14 cellular contexts compared by ENCODE assay signal in genomic region chr15:85354432-85354831, GRCh38. TPM values are rescaled to one million over a fixed set of nuclear protein-coding genes. Genes with fewer than 3 reads are reported as not detected.
DNase-seq lines count a peak whose midpoint lies in the region; FAIRE-seq and TF ChIP-seq lines count a peak whose summit lies in the region.
"Had no signal": no experiment of that assay in that cellular context is flagged by ENCODE, and none has a peak within 500 bp of the region (broad histone marks: within the 10 kb centered on the region; RNA-seq: fewer than 3 reads in every experiment).

No MANE protein-coding gene starts in this region.

- H3K27ac ChIP-seq in A673 (ENCODE audit: low read depth, low read length, poor library complexity, severe bottlenecking) (peak overlapping the region; percentile 48), keratinocyte (ENCODE audit: control insufficient read depth, insufficient read depth, low read length) (no peak overlapping the region)
- H3K27ac ChIP-seq: body of pancreas had no signal

- H3K9me1 ChIP-seq in keratinocyte (ENCODE audit: control insufficient read depth, extremely low read depth, insufficient read depth, low read length): no peaks in the 10 kb centered on the region

- no peaks in the 10 kb centered on the region for H3K27me3 ChIP-seq in A673 (replicated peaks; ENCODE audit: insufficient read depth, low read depth, low read length, poor library complexity)
- H3K27me3 ChIP-seq in keratinocyte (ENCODE audit: control insufficient read depth, extremely low read depth, insufficient read depth, low read length): no peaks in the 10 kb centered on the region
- H3K27me3 ChIP-seq: BE2C, body of pancreas had no signal

- no peak overlapping the region for H3K9ac ChIP-seq in keratinocyte (ENCODE audit: control insufficient read depth, extremely low read depth, insufficient read depth, low read length)

- H4K20me1 ChIP-seq in keratinocyte (ENCODE audit: control insufficient read depth, extremely low read depth, insufficient read depth, low read length): no peaks in the 10 kb centered on the region

- no peak for TF ChIP-seq CTCF in A673 (conservative IDR thresholded peaks at IDR 0.05; ENCODE audit: low read depth, low read length)
- TF ChIP-seq CTCF in keratinocyte (optimal IDR thresholded peaks at IDR 0.05 in 1 of 3, IDR thresholded peaks at IDR 0.05 in 1 of 3, conservative IDR thresholded peaks at IDR 0.05 in 1 of 3; ENCODE audit: extremely low read depth in 1 of 3, insufficient read depth in 2 of 3, low read length in 3 of 3): no peak

- H3K4me2 ChIP-seq in keratinocyte (ENCODE audit: control insufficient read depth, extremely low read depth, insufficient read depth, low read depth, low read length): peak overlapping the region; percentile 22

- no peaks in the 10 kb centered on the region for H3K36me3 ChIP-seq in A673 (ENCODE audit: insufficient read depth, low read length, poor library complexity, severe bottlenecking)
- H3K36me3 ChIP-seq in keratinocyte (ENCODE audit: control insufficient read depth in 2 of 2, extremely low read depth in 1 of 2, insufficient read depth in 2 of 2, low read length in 2 of 2): no peaks in the 10 kb centered on the region
- H3K36me3 ChIP-seq: BE2C had no signal

- no peak overlapping the region for H2AFZ ChIP-seq in keratinocyte (ENCODE audit: control insufficient read depth, low read length)

- FAIRE-seq in keratinocyte (lab: Jason Lieb, UNC): no peak
- FAIRE-seq: small intestine had no signal

- H3K79me2 ChIP-seq in keratinocyte (ENCODE audit: control insufficient read depth, insufficient read depth, low read length): no peaks in the 10 kb centered on the region

- CTCF ChIA-PET in A673 (lab: Charles Lee): no interaction called here

- intact Hi-C loops in A673 (cut with micrococcal nuclease; ENCODE audit: unreplicated experiment): no loop called here

- dilution Hi-C loops in keratinocyte (cut with MboI; ENCODE audit: extremely low pct_ligation_motif_present, low sequenced_read_pairs): no loop called here

- H3K4me3 ChIP-seq in A673 (ENCODE audit: low read depth, low read length, poor library complexity, severe bottlenecking) (no peak overlapping the region), keratinocyte (ENCODE audit: control insufficient read depth in 2 of 3, extremely low read depth in 1 of 3, insufficient read depth in 2 of 3, low read depth in 1 of 3, low read length in 3 of 3) (no peak overlapping the region)
- H3K4me3 ChIP-seq: body of pancreas had no signal

- H3K4me1 ChIP-seq in A673 (ENCODE audit: insufficient read depth, low read length, poor library complexity, severe bottlenecking): peaks cover 16% of the 10 kb centered on the region
- H3K4me1 ChIP-seq in keratinocyte (ENCODE audit: control insufficient read depth, extremely low read depth, insufficient read depth, low read length): peaks cover 30% of the 10 kb centered on the region
- H3K4me1 ChIP-seq: BE2C had no signal

- H3K9me3 ChIP-seq in A673 (ENCODE audit: low read depth, low read length, poor library complexity, severe bottlenecking) (no peaks in the 10 kb centered on the region), keratinocyte (ENCODE audit: control insufficient read depth, low read depth, low read length) (no peaks in the 10 kb centered on the region)
- H3K9me3 ChIP-seq: BE2C, body of pancreas had no signal

- DNase-seq in A673 (ENCODE audit: low spot score) (peak; percentile 43), HS-27A (ENCODE audit: low read depth) (peak; percentile 63), amniotic epithelial cell (ENCODE audit: low read depth) (peak; percentile 56), keratinocyte (ENCODE audit: low read depth, low spot score) (no peak), occipital lobe (lab: John Stamatoyannopoulos, UW) (no peak), mucosa of gallbladder (ENCODE audit: low spot score) (no peak)
- no peak for DNase-seq in activated CD8-positive, alpha-beta memory T cell treated with anti-CD3 and anti-CD28 coated beads, Interleukin-2, amount 50 U/mL, for 48 hours
- DNase-seq in stimulated activated CD4-positive, alpha-beta T cell treated with anti-CD3 and anti-CD28 coated beads, Interleukin-12 subunit alpha, Interleukin-12 subunit beta, amount 100 ng/mL, for 4 hours: no peak
- DNase-seq: activated T-cell treated with anti-CD3 and anti-CD28 coated beads, Interleukin-2, amount 50 U/mL, for 24 hours; BE2C; body of pancreas; NCI-H1105; NCI-H524; small intestine had no signal

- POLR2A ChIA-PET in A673 (lab: Charles Lee; ENCODE audit: low non-redundant PET): no interaction called here

- BruUV-seq in A673 (replicated peaks; lab: Mats Ljungman, UMichigan): no TSS peak

RNA-seq across cellular contexts. Expression of gene AKAP13, which starts 26.0 kb away (rescaled TPM):
- 53.3 and 54.5 TPM in 2 replicates for total RNA-seq in A673 (2021)
- polyA plus RNA-seq in keratinocyte: 8.4 to 17.0 TPM (median 16.7 TPM) in 3 replicates
- 156 TPM for polyA plus RNA-seq in keratinocyte (2011; ENCODE audit: low read depth)
- 8.4 and 9.5 TPM in 2 replicates for polyA plus RNA-seq in keratinocyte (2011; cell fraction: cytosol; rRNA removed)
- 59.3 and 73.1 TPM in 2 replicates for polyA plus RNA-seq in keratinocyte (2011; cell fraction: nucleus; rRNA removed)
- 17.9 and 38.7 TPM in 2 replicates for polyA plus RNA-seq in keratinocyte (2012; ENCODE audit: low replicate concordance)
- polyA minus RNA-seq in keratinocyte: 53.0 to 98.1 TPM (median 93.5 TPM) in 3 replicates
- 21.5 TPM for polyA minus RNA-seq in keratinocyte (2011; cell fraction: cytosol; rRNA and poly(A)+ RNA removed)
- 110 and 218 TPM in 2 replicates for polyA minus RNA-seq in keratinocyte (2011; cell fraction: nucleus; rRNA and poly(A)+ RNA removed)
- total RNA-seq in occipital lobe: 142 TPM
- 184 TPM for total RNA-seq in mucosa of gallbladder

Comparison
In these comparisons a context has a peak if more than half of its experiments do, and no peak if none do; other contexts are left out.
1. DNase-seq: peak in A673 (single experiment), HS-27A (single experiment) and amniotic epithelial cell (single experiment); none in keratinocyte (single experiment), activated CD8-positive, alpha-beta memory T cell treated with anti-CD3 and anti-CD28 coated beads, Interleukin-2, amount 50 U/mL, for 48 hours (single experiment), occipital lobe (single experiment), stimulated activated CD4-positive, alpha-beta T cell treated with anti-CD3 and anti-CD28 coated beads, Interleukin-12 subunit alpha, Interleukin-12 subunit beta, amount 100 ng/mL, for 4 hours (single experiment) and mucosa of gallbladder (single experiment).